Comparison of ENCODE assay signal across 1 cellular context in the genomic region with DNA sequence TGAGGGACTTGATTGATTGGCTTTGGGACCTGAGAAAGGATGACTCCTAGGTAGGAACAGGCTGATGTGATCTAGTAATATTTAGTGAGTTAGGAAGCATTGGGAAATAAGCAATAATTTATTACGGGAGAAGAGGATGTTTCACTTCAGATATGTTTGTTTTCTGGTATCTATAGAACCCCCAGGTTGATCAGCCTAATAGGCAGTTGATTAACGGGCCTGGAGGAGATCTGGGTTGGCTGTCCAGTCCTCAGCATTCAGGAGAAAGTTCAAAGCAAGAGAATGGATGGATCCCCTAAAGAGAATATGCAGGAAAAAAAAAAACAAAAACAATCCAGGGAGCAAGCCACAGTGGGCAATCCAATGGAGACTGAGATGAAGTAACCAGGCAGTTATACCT.
TF ChIP-seq lines count a peak whose summit lies in the region.

No MANE protein-coding gene starts in this region.

TF ChIP-seq in K562, 482 proteins besides CTCF, POLR2A, EP300 and RAD21 (continued from another document):
- no peak for TF ChIP-seq TEAD2 (tag; IDR thresholded peaks at IDR 0.05)
- peak; percentile 77; the same call in 1 of the 2 replicates for TF ChIP-seq ZBTB17 (CRISPR knock-in tag; IDR thresholded peaks at IDR 0.05)
- TF ChIP-seq, protein P1, sequence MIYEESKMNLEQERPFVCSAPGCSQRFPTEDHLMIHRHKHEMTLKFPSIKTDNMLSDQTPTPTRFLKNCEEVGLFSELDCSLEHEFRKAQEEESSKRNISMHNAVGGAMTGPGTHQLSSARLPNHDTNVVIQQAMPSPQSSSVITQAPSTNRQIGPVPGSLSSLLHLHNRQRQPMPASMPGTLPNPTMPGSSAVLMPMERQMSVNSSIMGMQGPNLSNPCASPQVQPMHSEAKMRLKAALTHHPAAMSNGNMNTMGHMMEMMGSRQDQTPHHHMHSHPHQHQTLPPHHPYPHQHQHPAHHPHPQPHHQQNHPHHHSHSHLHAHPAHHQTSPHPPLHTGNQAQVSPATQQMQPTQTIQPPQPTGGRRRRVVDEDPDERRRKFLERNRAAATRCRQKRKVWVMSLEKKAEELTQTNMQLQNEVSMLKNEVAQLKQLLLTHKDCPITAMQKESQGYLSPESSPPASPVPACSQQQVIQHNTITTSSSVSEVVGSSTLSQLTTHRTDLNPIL (CRISPR knock-in tag; IDR thresholded peaks at IDR 0.05) = no peak
TF ChIP-seq in K562: peak in this region for 3.
